Comparison of ENCODE assay signal across 8 cellular contexts in genomic region chr14:70714055-70714550, GRCh38.
A peak's percentile ranks its signal among the peaks of the same experiment; 100 is the strongest.
DNase-seq lines count a peak whose midpoint lies in the region; ATAC-seq, FAIRE-seq and TF ChIP-seq lines count a peak whose summit lies in the region.

No MANE protein-coding gene starts in this region.

- peak; percentile 74 for TF ChIP-seq CTCF in SU-DHL-6 (IDR thresholded peaks at IDR 0.05; ENCODE audit: insufficient read depth, low read length, poor library complexity, severe bottlenecking)
- TF ChIP-seq CTCF in body of pancreas (IDR thresholded peaks at IDR 0.05), result peak; percentile 17 to 82 (median 59)
- TF ChIP-seq CTCF in kidney (IDR thresholded peaks at IDR 0.05; ENCODE audit: borderline replicate concordance, extremely low read depth, insufficient read depth), result peak; percentile 71

- intact Hi-C loops in body of pancreas (cut with DNase I) (loop anchor here (10.0 kb wide), 1 partner anchor 89 kb away; no protein-coding TSS in a partner anchor), kidney (cut with DNase I) (no loop called here)

- no peak overlapping the region for H3K9ac ChIP-seq in SU-DHL-6 (ENCODE audit: low read length)
- H3K9ac ChIP-seq in kidney (ENCODE audit: low read length in 2 of 2), result no peak overlapping the region

- 11 to 12% methylated on average over 8 of the region's 8 CpGs for WGBS in body of pancreas, 2 donors

- peak; percentile 33 for ATAC-seq in body of pancreas
- no peak for ATAC-seq in GM18511 (IDR thresholded peaks at IDR 0.05; ENCODE audit: unreplicated experiment)

- TF ChIP-seq POLR2A in body of pancreas (IDR thresholded peaks at IDR 0.05), result no peak

- H3F3A ChIP-seq in SU-DHL-6 (ENCODE audit: insufficient read depth), result no peaks in the 10 kb centered on the region

- H3K4me1 ChIP-seq in body of pancreas (peaks cover 28% of the 10 kb centered on the region), kidney (ENCODE audit: control insufficient read depth in 1 of 2, insufficient read depth in 1 of 2, low read depth in 1 of 2, low read length in 2 of 2) (no peaks in the 10 kb centered on the region)

- H3K27me3 ChIP-seq in SU-DHL-6 (ENCODE audit: low read length) (no peaks in the 10 kb centered on the region), body of pancreas (no peaks in the 10 kb centered on the region)

- FAIRE-seq in kidney (lab: Jason Lieb, UNC), result no peak

- no peaks in the 10 kb centered on the region for H3K79me2 ChIP-seq in SU-DHL-6 (ENCODE audit: insufficient read depth, low read length)

- H3K9me3 ChIP-seq in SU-DHL-6 (ENCODE audit: insufficient read depth, low read length) (no peaks in the 10 kb centered on the region), body of pancreas (no peaks in the 10 kb centered on the region), kidney (ENCODE audit: control insufficient read depth in 1 of 2, low read length in 2 of 2) (no peaks in the 10 kb centered on the region)

- no peaks in the 10 kb centered on the region for H3K36me3 ChIP-seq in SU-DHL-6 (ENCODE audit: low read length)
- H3K36me3 ChIP-seq in body of pancreas (replicated peaks in 1 of 2; ENCODE audit: insufficient read depth in 1 of 2, low read depth in 2 of 2), result no peaks in the 10 kb centered on the region
- no peaks in the 10 kb centered on the region for H3K36me3 ChIP-seq in kidney (ENCODE audit: control insufficient read depth in 1 of 2, insufficient read depth in 2 of 2, low read length in 2 of 2)

- no peaks in the 10 kb centered on the region for H3K9me2 ChIP-seq in SU-DHL-6 (replicated peaks; ENCODE audit: insufficient read depth, low read length)

- peak; percentile 58 for DNase-seq in GM03348 (ENCODE audit: low spot score)
- peak; percentile 69 for DNase-seq in NCI-H1092 (lab: John Stamatoyannopoulos, UW)
- DNase-seq in body of pancreas, result peak; percentile 47 to 61 (median 52)
- DNase-seq in kidney, result no peak
- DNase-seq in stimulated activated CD4-positive, alpha-beta T cell treated with anti-CD3 and anti-CD28 coated beads, TNF-alpha, amount 100 ng/mL, for 48 hours (ENCODE audit: low read depth in 3 of 3), result peak in 2 of 3 donors; percentile 16 to 51
- no peak for DNase-seq in middle frontal gyrus (ENCODE audit: extremely low spot score, low spot score)

- H4K20me1 ChIP-seq in SU-DHL-6 (ENCODE audit: low read depth, low read length), result no peaks in the 10 kb centered on the region

- H3K4me2 ChIP-seq in SU-DHL-6 (ENCODE audit: low read depth, low read length, poor library complexity, severe bottlenecking), result peak overlapping the region; percentile 9

- no peak overlapping the region for H3K4me3 ChIP-seq in SU-DHL-6 (ENCODE audit: insufficient read depth, low read length, poor library complexity, severe bottlenecking)
- H3K4me3 ChIP-seq in body of pancreas, result no peak overlapping the region
- no peak overlapping the region for H3K4me3 ChIP-seq in kidney (ENCODE audit: low read length in 2 of 2)

- H2AFZ ChIP-seq in SU-DHL-6 (ENCODE audit: low read depth, low read length, severe bottlenecking), result peak overlapping the region; percentile 42

- no peak overlapping the region for H3K27ac ChIP-seq in SU-DHL-6 (ENCODE audit: low read depth, low read length)
- H3K27ac ChIP-seq in body of pancreas, result no peak overlapping the region
- H3K27ac ChIP-seq in kidney (ENCODE audit: low read depth in 2 of 2, low read length in 2 of 2), result no peak overlapping the region

Comparison
In these comparisons a context has a peak if more than half of its experiments do, and no peak if none do; other contexts are left out.
1. DNase-seq: peak in GM03348 (single experiment), NCI-H1092 (single experiment), body of pancreas (4 of 4) and stimulated activated CD4-positive, alpha-beta T cell treated with anti-CD3 and anti-CD28 coated beads, TNF-alpha, amount 100 ng/mL, for 48 hours (2 of 3); none in kidney (single experiment) and middle frontal gyrus (single experiment).
2. Peak in every context shown above with its lines, with median percentiles within 50 percentile points of each other: CTCF ChIP-seq.